Comparison of ENCODE assay signal across 23 cellular contexts in genomic region chr15:85946986-85947385, GRCh38.
"Had no signal": no experiment of that assay in that cellular context is flagged by ENCODE, and none has a peak within 500 bp of the region (broad histone marks: within the 10 kb centered on the region; RNA-seq: fewer than 3 reads in every experiment).

No MANE protein-coding gene starts in this region.

- H3K9me3 ChIP-seq: ascending aorta, body of pancreas had no signal

- H3K36me3 ChIP-seq: ascending aorta had no signal

- H3K27me3 ChIP-seq: ascending aorta, body of pancreas had no signal

- DNase-seq: activated CD4-positive, alpha-beta T cell treated with anti-CD3 and anti-CD28 coated beads for 48 hours; activated CD4-positive, alpha-beta T cell treated with anti-CD3 and anti-CD28 coated beads, Interleukin-2, amount 50 U/mL, for 4 hours; activated CD4-positive, CD25-positive, alpha-beta regulatory T cell treated with anti-CD3 and anti-CD28 coated beads, Interleukin-2, amount 50 U/mL, for 72 hours; activated CD8-positive, alpha-beta memory T cell treated with anti-CD3 and anti-CD28 coated beads, Interleukin-2, amount 50 U/mL, for 48 hours; activated CD8-positive, alpha-beta T cell treated with anti-CD3 and anti-CD28 coated beads, Interleukin-2, amount 10 ng/mL, durations not matched to agents 7 days and 5 days; activated effector memory CD4-positive, alpha-beta T cell treated with Interleukin-2 at 50 U/mL for 16 hours; activated naive CD4-positive, alpha-beta T cell treated with Interleukin-2 at 50 U/mL for 16 hours; activated naive CD8-positive, alpha-beta T cell treated with anti-CD3 and anti-CD28 coated beads, Interleukin-2, amount 50 U/mL, for 24 hours; activated T-cell treated with anti-CD3 and anti-CD28 coated beads, Interleukin-2, amount 50 U/mL, for 24 hours; amniotic stem cell; body of pancreas; central memory CD4-positive, alpha-beta T cell; Kasumi-1; NCI-H1048; NCI-H1930; NCI-H345; NCI-H510A treated with DMSO at 0.1 percent for 48 hours; NCI-H748 treated with DMSO at 0.1 percent for 48 hours; SHP77 treated with DMSO at 0.1 percent for 48 hours had no signal

- H3K4me1 ChIP-seq: ascending aorta had no signal

- H3K4me3 ChIP-seq: ascending aorta, body of pancreas, K562 had no signal

- H3K27ac ChIP-seq: ascending aorta, body of pancreas had no signal

- ATAC-seq: activated CD8-positive, alpha-beta T cell treated with anti-CD3 and anti-CD28 coated beads, Interleukin-2, amount 10 ng/mL, durations not matched to agents 7 days and 5 days; activated naive CD4-positive, alpha-beta T cell treated with anti-CD3 and anti-CD28 coated beads, Interleukin-2, amount 50 U/mL, for 72 hours; activated naive CD8-positive, alpha-beta T cell treated with anti-CD3 and anti-CD28 coated beads, Interleukin-2, amount 50 U/mL, for 24 hours; body of pancreas; K562; WTC11 had no signal
